1 cellular context compared by ENCODE assay signal in genomic region chr4:103198111-103198765, GRCh38.
A peak's percentile ranks its signal among the peaks of the same experiment; 100 is the strongest.
TF ChIP-seq lines count a peak whose summit lies in the region.

A gene with protein sequence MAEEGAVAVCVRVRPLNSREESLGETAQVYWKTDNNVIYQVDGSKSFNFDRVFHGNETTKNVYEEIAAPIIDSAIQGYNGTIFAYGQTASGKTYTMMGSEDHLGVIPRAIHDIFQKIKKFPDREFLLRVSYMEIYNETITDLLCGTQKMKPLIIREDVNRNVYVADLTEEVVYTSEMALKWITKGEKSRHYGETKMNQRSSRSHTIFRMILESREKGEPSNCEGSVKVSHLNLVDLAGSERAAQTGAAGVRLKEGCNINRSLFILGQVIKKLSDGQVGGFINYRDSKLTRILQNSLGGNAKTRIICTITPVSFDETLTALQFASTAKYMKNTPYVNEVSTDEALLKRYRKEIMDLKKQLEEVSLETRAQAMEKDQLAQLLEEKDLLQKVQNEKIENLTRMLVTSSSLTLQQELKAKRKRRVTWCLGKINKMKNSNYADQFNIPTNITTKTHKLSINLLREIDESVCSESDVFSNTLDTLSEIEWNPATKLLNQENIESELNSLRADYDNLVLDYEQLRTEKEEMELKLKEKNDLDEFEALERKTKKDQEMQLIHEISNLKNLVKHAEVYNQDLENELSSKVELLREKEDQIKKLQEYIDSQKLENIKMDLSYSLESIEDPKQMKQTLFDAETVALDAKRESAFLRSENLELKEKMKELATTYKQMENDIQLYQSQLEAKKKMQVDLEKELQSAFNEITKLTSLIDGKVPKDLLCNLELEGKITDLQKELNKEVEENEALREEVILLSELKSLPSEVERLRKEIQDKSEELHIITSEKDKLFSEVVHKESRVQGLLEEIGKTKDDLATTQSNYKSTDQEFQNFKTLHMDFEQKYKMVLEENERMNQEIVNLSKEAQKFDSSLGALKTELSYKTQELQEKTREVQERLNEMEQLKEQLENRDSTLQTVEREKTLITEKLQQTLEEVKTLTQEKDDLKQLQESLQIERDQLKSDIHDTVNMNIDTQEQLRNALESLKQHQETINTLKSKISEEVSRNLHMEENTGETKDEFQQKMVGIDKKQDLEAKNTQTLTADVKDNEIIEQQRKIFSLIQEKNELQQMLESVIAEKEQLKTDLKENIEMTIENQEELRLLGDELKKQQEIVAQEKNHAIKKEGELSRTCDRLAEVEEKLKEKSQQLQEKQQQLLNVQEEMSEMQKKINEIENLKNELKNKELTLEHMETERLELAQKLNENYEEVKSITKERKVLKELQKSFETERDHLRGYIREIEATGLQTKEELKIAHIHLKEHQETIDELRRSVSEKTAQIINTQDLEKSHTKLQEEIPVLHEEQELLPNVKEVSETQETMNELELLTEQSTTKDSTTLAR (N-terminal part only) (minus strand): TSS chr4:103198343. CDS start chr4:103198319, 24 bp downstream.

TF ChIP-seq in HepG2, 621 proteins besides CTCF, POLR2A, EP300 and RAD21 (continued from another document and continues in another):
- TF ChIP-seq FOXO4 (CRISPR knock-in tag; conservative IDR thresholded peaks at IDR 0.05) (no peak), SMAD9 (CRISPR knock-in tag; IDR thresholded peaks at IDR 0.05) (no peak), ZNF446 (CRISPR knock-in tag; IDR thresholded peaks at IDR 0.05) (no peak), ZFP82 (CRISPR knock-in tag; IDR thresholded peaks at IDR 0.05; ENCODE audit: borderline replicate concordance) (no peak), NR2F2 (IDR thresholded peaks at IDR 0.05; ENCODE audit: borderline replicate concordance, low read depth) (0 out of 2 replicates have a peak, but pooled peaks have one; percentile 41), SOX5 (CRISPR knock-in tag; IDR thresholded peaks at IDR 0.05; ENCODE audit: borderline replicate concordance) (no peak), RFX3 (CRISPR knock-in tag; IDR thresholded peaks at IDR 0.05) (no peak), ZNF709 (CRISPR knock-in tag; IDR thresholded peaks at IDR 0.05) (no peak; the same call in 1 of the 2 replicates), KAT8 (CRISPR knock-in tag; IDR thresholded peaks at IDR 0.05) (peak; percentile 41; the same call in 1 of the 2 replicates), ATAD3A (CRISPR knock-in tag; IDR thresholded peaks at IDR 0.05) (no peak), ZNF451 (CRISPR knock-in tag; IDR thresholded peaks at IDR 0.05) (no peak), DDIT3 (CRISPR knock-in tag; IDR thresholded peaks at IDR 0.05) (no peak), ZNF20 (CRISPR knock-in tag; IDR thresholded peaks at IDR 0.05) (no peak), ARNT2 (CRISPR knock-in tag; IDR thresholded peaks at IDR 0.05; ENCODE audit: low read depth) (peak; percentile 63; the same call in 1 of the 2 replicates), PLRG1 (conservative IDR thresholded peaks at IDR 0.05) (no peak), KMT2A (CRISPR knock-in tag; IDR thresholded peaks at IDR 0.05) (peak; percentile 95), SNAI1 (CRISPR knock-in tag; IDR thresholded peaks at IDR 0.05; ENCODE audit: borderline replicate concordance) (no peak), PITX1 (CRISPR knock-in tag; IDR thresholded peaks at IDR 0.05) (no peak), ZNF704 (CRISPR knock-in tag; IDR thresholded peaks at IDR 0.05; ENCODE audit: borderline replicate concordance) (peak; percentile 63; the same call in 1 of the 2 replicates), NFIB (CRISPR knock-in tag; IDR thresholded peaks at IDR 0.05; ENCODE audit: borderline replicate concordance) (no peak), SKI (IDR thresholded peaks at IDR 0.05; ENCODE audit: partially characterized antibody) (peak; percentile 50), RBAK (CRISPR knock-in tag; IDR thresholded peaks at IDR 0.05) (no peak), NFYB (CRISPR knock-in tag; IDR thresholded peaks at IDR 0.05) (peak; percentile 85), FOSL2 (CRISPR knock-in tag; IDR thresholded peaks at IDR 0.05) (peak; percentile 23; the same call in 1 of the 2 replicates), ZNF749 (CRISPR knock-in tag; IDR thresholded peaks at IDR 0.05; ENCODE audit: borderline replicate concordance) (no peak), FOXA3 (CRISPR knock-in tag; IDR thresholded peaks at IDR 0.05) (no peak), ZNF574 (CRISPR knock-in tag; IDR thresholded peaks at IDR 0.05) (no peak; the same call in 1 of the 2 replicates), ZNF780A (CRISPR knock-in tag; IDR thresholded peaks at IDR 0.05) (no peak), ZNF224 (CRISPR knock-in tag; IDR thresholded peaks at IDR 0.05) (peak; percentile 63; the same call in 1 of the 2 replicates), ZFP62 (CRISPR knock-in tag; IDR thresholded peaks at IDR 0.05) (no peak), RBM39 (IDR thresholded peaks at IDR 0.05; ENCODE audit: low read depth, low read length, poor library complexity, severe bottlenecking) (no peak), TMF1 (CRISPR knock-in tag; IDR thresholded peaks at IDR 0.05; ENCODE audit: low read depth) (peak; percentile 77; the same call in 1 of the 2 replicates), ZFP36 (IDR thresholded peaks at IDR 0.05; ENCODE audit: borderline replicate concordance, low read depth, low read length, partially characterized antibody) (no peak), ZBTB49 (CRISPR knock-in tag; IDR thresholded peaks at IDR 0.05; ENCODE audit: borderline replicate concordance) (no peak)
- TF ChIP-seq, protein P1, sequence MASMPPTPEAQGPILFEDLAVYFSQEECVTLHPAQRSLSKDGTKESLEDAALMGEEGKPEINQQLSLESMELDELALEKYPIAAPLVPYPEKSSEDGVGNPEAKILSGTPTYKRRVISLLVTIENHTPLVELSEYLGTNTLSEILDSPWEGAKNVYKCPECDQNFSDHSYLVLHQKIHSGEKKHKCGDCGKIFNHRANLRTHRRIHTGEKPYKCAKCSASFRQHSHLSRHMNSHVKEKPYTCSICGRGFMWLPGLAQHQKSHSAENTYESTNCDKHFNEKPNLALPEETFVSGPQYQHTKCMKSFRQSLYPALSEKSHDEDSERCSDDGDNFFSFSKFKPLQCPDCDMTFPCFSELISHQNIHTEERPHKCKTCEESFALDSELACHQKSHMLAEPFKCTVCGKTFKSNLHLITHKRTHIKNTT (CRISPR knock-in tag; IDR thresholded peaks at IDR 0.05), result no peak
- TF ChIP-seq, protein P2, sequence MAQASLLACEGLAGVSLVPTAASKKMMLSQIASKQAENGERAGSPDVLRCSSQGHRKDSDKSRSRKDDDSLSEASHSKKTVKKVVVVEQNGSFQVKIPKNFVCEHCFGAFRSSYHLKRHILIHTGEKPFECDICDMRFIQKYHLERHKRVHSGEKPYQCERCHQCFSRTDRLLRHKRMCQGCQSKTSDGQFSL (CRISPR knock-in tag; IDR thresholded peaks at IDR 0.05), result no peak
- TF ChIP-seq, protein P3, sequence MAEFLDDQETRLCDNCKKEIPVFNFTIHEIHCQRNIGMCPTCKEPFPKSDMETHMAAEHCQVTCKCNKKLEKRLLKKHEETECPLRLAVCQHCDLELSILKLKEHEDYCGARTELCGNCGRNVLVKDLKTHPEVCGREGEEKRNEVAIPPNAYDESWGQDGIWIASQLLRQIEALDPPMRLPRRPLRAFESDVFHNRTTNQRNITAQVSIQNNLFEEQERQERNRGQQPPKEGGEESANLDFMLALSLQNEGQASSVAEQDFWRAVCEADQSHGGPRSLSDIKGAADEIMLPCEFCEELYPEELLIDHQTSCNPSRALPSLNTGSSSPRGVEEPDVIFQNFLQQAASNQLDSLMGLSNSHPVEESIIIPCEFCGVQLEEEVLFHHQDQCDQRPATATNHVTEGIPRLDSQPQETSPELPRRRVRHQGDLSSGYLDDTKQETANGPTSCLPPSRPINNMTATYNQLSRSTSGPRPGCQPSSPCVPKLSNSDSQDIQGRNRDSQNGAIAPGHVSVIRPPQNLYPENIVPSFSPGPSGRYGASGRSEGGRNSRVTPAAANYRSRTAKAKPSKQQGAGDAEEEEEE (CRISPR knock-in tag; IDR thresholded peaks at IDR 0.05; ENCODE audit: borderline replicate concordance), result no peak
- TF ChIP-seq, protein P4, sequence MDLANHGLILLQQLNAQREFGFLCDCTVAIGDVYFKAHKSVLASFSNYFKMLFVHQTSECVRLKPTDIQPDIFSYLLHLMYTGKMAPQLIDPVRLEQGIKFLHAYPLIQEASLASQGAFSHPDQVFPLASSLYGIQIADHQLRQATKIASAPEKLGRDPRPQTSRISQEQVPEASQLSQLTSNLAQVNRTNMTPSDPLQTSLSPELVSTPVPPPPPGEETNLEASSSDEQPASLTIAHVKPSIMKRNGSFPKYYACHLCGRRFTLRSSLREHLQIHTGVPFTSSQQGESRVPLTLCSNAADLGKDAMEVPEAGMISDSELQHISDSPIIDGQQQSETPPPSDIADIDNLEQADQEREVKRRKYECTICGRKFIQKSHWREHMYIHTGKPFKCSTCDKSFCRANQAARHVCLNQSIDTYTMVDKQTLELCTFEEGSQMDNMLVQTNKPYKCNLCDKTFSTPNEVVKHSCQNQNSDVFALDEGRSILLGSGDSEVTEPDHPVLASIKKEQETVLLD (CRISPR knock-in tag; IDR thresholded peaks at IDR 0.05; ENCODE audit: low read depth), result no peak
- TF ChIP-seq, protein P5, sequence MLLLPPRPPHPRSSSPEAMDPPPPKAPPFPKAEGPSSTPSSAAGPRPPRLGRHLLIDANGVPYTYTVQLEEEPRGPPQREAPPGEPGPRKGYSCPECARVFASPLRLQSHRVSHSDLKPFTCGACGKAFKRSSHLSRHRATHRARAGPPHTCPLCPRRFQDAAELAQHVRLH (CRISPR knock-in tag; IDR thresholded peaks at IDR 0.05; ENCODE audit: borderline replicate concordance, low read depth), result 0 out of 2 replicates have a peak, but pooled peaks have one; percentile 48
- TF ChIP-seq, protein P6, sequence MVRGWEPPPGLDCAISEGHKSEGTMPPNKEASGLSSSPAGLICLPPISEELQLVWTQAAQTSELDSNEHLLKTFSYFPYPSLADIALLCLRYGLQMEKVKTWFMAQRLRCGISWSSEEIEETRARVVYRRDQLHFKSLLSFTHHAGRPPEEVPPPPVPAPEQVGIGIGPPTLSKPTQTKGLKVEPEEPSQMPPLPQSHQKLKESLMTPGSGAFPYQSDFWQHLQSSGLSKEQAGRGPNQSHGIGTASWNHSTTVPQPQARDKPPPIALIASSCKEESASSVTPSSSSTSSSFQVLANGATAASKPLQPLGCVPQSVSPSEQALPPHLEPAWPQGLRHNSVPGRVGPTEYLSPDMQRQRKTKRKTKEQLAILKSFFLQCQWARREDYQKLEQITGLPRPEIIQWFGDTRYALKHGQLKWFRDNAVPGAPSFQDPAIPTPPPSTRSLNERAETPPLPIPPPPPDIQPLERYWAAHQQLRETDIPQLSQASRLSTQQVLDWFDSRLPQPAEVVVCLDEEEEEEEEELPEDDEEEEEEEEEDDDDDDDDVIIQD (CRISPR knock-in tag; IDR thresholded peaks at IDR 0.05; ENCODE audit: low read depth), result peak; percentile 83
